ENCODE assay signal across 10 cellular contexts in genomic region chr4:113756005-113756410, GRCh38. TPM values are rescaled to one million over a fixed set of nuclear protein-coding genes. Genes with fewer than 3 reads are reported as not detected.
DNase-seq lines count a peak whose midpoint lies in the region; ATAC-seq and TF ChIP-seq lines count a peak whose summit lies in the region.
"Had no signal": no experiment of that assay in that cellular context is flagged by ENCODE, and none has a peak within 500 bp of the region (broad histone marks: within the 10 kb centered on the region; RNA-seq: fewer than 3 reads in every experiment).

No MANE protein-coding gene starts in this region.

- H3K4me1 Mint-ChIP-seq in immature natural killer cell = peaks cover 31 to 65% of the 10 kb centered on the region in 2 donors

- no peak overlapping the region for H3K9ac ChIP-seq in MM.1S (ENCODE audit: low read length)

- in situ Hi-C loops in astrocyte of the spinal cord (cut with HindIII; ENCODE audit: low sequenced_read_pairs) = no loop called here

- ATAC-seq in GM21390 (IDR thresholded peaks at IDR 0.05; ENCODE audit: unreplicated experiment) (peak; percentile 79), HG03521 (IDR thresholded peaks at IDR 0.05; ENCODE audit: unreplicated experiment) (peak; percentile 55)
- ATAC-seq: Panc1 had no signal

- no peaks in the 10 kb centered on the region for H3F3A ChIP-seq in MM.1S (ENCODE audit: insufficient read depth, low read length)

- H3K27me3 Mint-ChIP-seq in immature natural killer cell (ENCODE audit: low read depth in 3 of 3) = peaks cover 0 to 6% (median 2%) of the 10 kb centered on the region in 3 donors

- H3K4me3 ChIP-seq in astrocyte of the spinal cord (ENCODE audit: low read depth, low read length) (no peak overlapping the region), MM.1S (ENCODE audit: low read length) (no peak overlapping the region)
- H3K4me3 ChIP-seq: lung had no signal

- H3K27ac Mint-ChIP-seq in immature natural killer cell = no peak overlapping the region

- no peaks in the 10 kb centered on the region for H3K27me3 ChIP-seq in MM.1S (replicated peaks; ENCODE audit: insufficient read depth, low read length)

- H3K9me3 Mint-ChIP-seq in immature natural killer cell = no peaks in the 10 kb centered on the region

- peaks cover 6% of the 10 kb centered on the region; the same call in 1 of the 2 replicates for H3K79me2 ChIP-seq in MM.1S (ENCODE audit: low read length)

- no peak overlapping the region for H3K4me2 ChIP-seq in MM.1S (ENCODE audit: low read depth, low read length)

- H3K36me3 Mint-ChIP-seq in immature natural killer cell = peaks cover 5 to 19% (median 6%) of the 10 kb centered on the region in 3 donors

- H3K9me3 ChIP-seq in MM.1S (replicated peaks; ENCODE audit: insufficient read depth, low read length) = no peaks in the 10 kb centered on the region

- DNase-seq in GM10266 (ENCODE audit: extremely low spot score) = peak; percentile 30
- DNase-seq in astrocyte of the spinal cord (ENCODE audit: low read depth, low spot score) = peak; percentile 83
- DNase-seq in immature natural killer cell = no peak
- no peak for DNase-seq in MM.1S
- no peak for DNase-seq in NCI-H1417 treated with DMSO at 0.1 percent for 48 hours (lab: John Stamatoyannopoulos, UW)
- no peak for DNase-seq in HUDEP-2 (lab: John Stamatoyannopoulos, UW; ENCODE audit: unreplicated experiment in 76 of 76)

- H3K36me3 ChIP-seq in MM.1S (replicated peaks; ENCODE audit: insufficient read depth, low read length) = no peaks in the 10 kb centered on the region

- no peak overlapping the region for H2AFZ ChIP-seq in MM.1S (ENCODE audit: low read length)

- 0 out of 2 replicates have a peak, but pooled peaks cover 7% of the 10 kb centered on the region for H3K4me1 ChIP-seq in MM.1S (ENCODE audit: low read length)

- H3K9me2 ChIP-seq in MM.1S (replicated peaks; ENCODE audit: insufficient read depth, low read length) = no peaks in the 10 kb centered on the region

- TF ChIP-seq CTCF in GM10266 (IDR thresholded peaks at IDR 0.05; ENCODE audit: control insufficient read depth, insufficient read depth, low read depth, missing control alignments) (no peak), astrocyte of the spinal cord (IDR thresholded peaks at IDR 0.05; ENCODE audit: low read depth, low read length) (no peak), MM.1S (IDR thresholded peaks at IDR 0.05; ENCODE audit: low read length) (no peak)

- no peaks in the 10 kb centered on the region for H4K20me1 ChIP-seq in MM.1S (ENCODE audit: insufficient read depth, low read length)

- H3K4me3 Mint-ChIP-seq in immature natural killer cell = no peak overlapping the region

- no peak overlapping the region for H3K27ac ChIP-seq in MM.1S (ENCODE audit: low read length)

RNA-seq across cellular contexts. Expression of gene CAMK2D, which starts 5.5 kb away (rescaled TPM):
- 10 to 100 TPM; 14.8 to 22.8 (median 21.4) TPM for polyA plus RNA-seq in immature natural killer cell

Comparison
In these comparisons a context has a peak if more than half of its experiments do, and no peak if none do; other contexts are left out.
1. DNase-seq: peak in GM10266 (single experiment) and astrocyte of the spinal cord (single experiment); none in immature natural killer cell (0 of 3), MM.1S (single experiment), NCI-H1417 treated with DMSO at 0.1 percent for 48 hours (single experiment) and HUDEP-2 (0 of 76).